9 cellular contexts compared by ENCODE assay signal in genomic region chr6:99151634-99152344, GRCh38.
A peak's percentile ranks its signal among the peaks of the same experiment; 100 is the strongest.
DNase-seq lines count a peak whose midpoint lies in the region; ATAC-seq, FAIRE-seq and TF ChIP-seq lines count a peak whose summit lies in the region.
"Had no signal": no experiment of that assay in that cellular context is flagged by ENCODE, and none has a peak within 500 bp of the region (broad histone marks: within the 10 kb centered on the region; RNA-seq: fewer than 3 reads in every experiment).

No MANE protein-coding gene starts in this region.

- H3K4me1 Mint-ChIP-seq in neural crest cell: no peaks in the 10 kb centered on the region
- H3K4me1 Mint-ChIP-seq: central memory CD8-positive, alpha-beta T cell had no signal

- DNase-seq in NCI-H1436 (lab: John Stamatoyannopoulos, UW) (peak; percentile 34), NCI-H1436 treated with DMSO at 0.1 percent for 48 hours (lab: John Stamatoyannopoulos, UW) (no peak), RCC 7860 (ENCODE audit: low spot score) (peak; percentile 24), cerebellar cortex (ENCODE audit: low spot score) (peak; percentile 22), neural crest cell (ENCODE audit: low read depth, low spot score) (peak; percentile 65), CD1c-positive myeloid dendritic cell (ENCODE audit: extremely low spot score) (no peak)

- no peaks in the 10 kb centered on the region for H3K36me3 Mint-ChIP-seq in neural crest cell (ENCODE audit: low read depth)

- no peaks in the 10 kb centered on the region for H3K27me3 Mint-ChIP-seq in neural crest cell (ENCODE audit: low read depth)

- H3K9me3 Mint-ChIP-seq in neural crest cell: no peaks in the 10 kb centered on the region
- H3K9me3 Mint-ChIP-seq: central memory CD8-positive, alpha-beta T cell had no signal

- ATAC-seq in GM19397 (IDR thresholded peaks at IDR 0.05; ENCODE audit: unreplicated experiment): peak; percentile 95
- peak; percentile 97 for ATAC-seq in HG03280 (IDR thresholded peaks at IDR 0.05; ENCODE audit: unreplicated experiment)

- H3K4me3 Mint-ChIP-seq in neural crest cell: no peak overlapping the region
- H3K4me3 Mint-ChIP-seq: central memory CD8-positive, alpha-beta T cell had no signal

- TF ChIP-seq CTCF in neural crest cell (conservative IDR thresholded peaks at IDR 0.05): peak; percentile 80

- no peak overlapping the region for H3K27ac Mint-ChIP-seq in neural crest cell (ENCODE audit: unreplicated experiment)

- FAIRE-seq in RCC 7860 (lab: Jason Lieb, UNC): no peak

Comparison
In these comparisons a context has a peak if more than half of its experiments do, and no peak if none do; other contexts are left out.
1. DNase-seq: peak in NCI-H1436 (single experiment), RCC 7860 (single experiment), cerebellar cortex (single experiment) and neural crest cell (single experiment); none in NCI-H1436 treated with DMSO at 0.1 percent for 48 hours (single experiment) and CD1c-positive myeloid dendritic cell (single experiment).